18 cellular contexts compared by ENCODE assay signal in the genomic region with DNA sequence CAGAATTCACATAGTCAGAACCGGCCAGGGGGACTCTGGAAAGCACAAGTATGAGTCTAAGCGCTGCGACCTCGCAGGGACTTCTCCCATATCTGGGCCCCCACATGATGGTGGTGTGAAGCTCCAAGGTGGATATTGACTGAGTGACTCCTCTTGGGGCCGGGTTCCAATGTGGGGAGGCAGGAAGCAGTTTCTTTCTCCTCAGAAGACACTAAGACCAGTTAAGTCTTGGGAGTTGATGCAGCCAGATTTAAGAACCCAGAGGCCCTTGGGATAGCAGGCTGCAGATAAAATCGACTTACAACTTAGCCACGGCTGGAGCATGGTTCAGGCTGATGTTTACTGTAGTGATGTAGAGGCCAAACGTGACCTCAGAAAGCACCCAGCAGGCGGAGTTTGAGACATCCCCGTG. TPM values are rescaled to one million over a fixed set of nuclear protein-coding genes. Genes with fewer than 3 reads are reported as not detected.
DNase-seq lines count a peak whose midpoint lies in the region; ATAC-seq, FAIRE-seq and TF ChIP-seq lines count a peak whose summit lies in the region.
"Had no signal": no experiment of that assay in that cellular context is flagged by ENCODE, and none has a peak within 500 bp of the region (broad histone marks: within the 10 kb centered on the region; RNA-seq: fewer than 3 reads in every experiment).

No MANE protein-coding gene starts in this region.

- H3K9me3 Mint-ChIP-seq in activated CD4-positive, alpha-beta T cell treated with anti-CD3 and anti-CD28 coated beads, Interleukin-2, amount 10 ng/mL, durations not matched to agents 7 days and 5 days = no peaks in the 10 kb centered on the region
- H3K9me3 Mint-ChIP-seq in CD14-positive monocyte = peaks cover 0 to 1% (median 0%) of the 10 kb centered on the region in 7 donors
- H3K9me3 Mint-ChIP-seq: activated naive CD8-positive, alpha-beta T cell treated with anti-CD3 and anti-CD28 coated beads for 36 hours; endodermal cell had no signal

- H3K4me3 ChIP-seq in H1 (ENCODE audit: extremely low read depth in 1 of 4, insufficient read depth in 2 of 4, low read depth in 3 of 4, low read length in 4 of 4) = no peak overlapping the region
- H3K4me3 ChIP-seq in prostate gland = no peak overlapping the region
- H3K4me3 ChIP-seq: A549, K562, spleen had no signal

- H3K4me1 Mint-ChIP-seq in activated CD4-positive, alpha-beta T cell treated with anti-CD3 and anti-CD28 coated beads, Interleukin-2, amount 10 ng/mL, durations not matched to agents 7 days and 5 days = peaks cover 73% of the 10 kb centered on the region
- H3K4me1 Mint-ChIP-seq in CD14-positive monocyte = peaks cover 90% of the 10 kb centered on the region

- peaks cover 0 to 3% (median under 1%) of the 10 kb centered on the region in 4 experiments; a peak in 5 of 7 replicates for H3K4me1 ChIP-seq in H1 (replicated peaks in 1 of 4; ENCODE audit: control insufficient read depth in 3 of 4, insufficient read depth in 4 of 4, low read length in 3 of 4)
- peaks cover 6% of the 10 kb centered on the region for H3K4me1 ChIP-seq in prostate gland (replicated peaks)
- H3K4me1 ChIP-seq: A549 had no signal

- H3K4ac ChIP-seq in H1 (replicated peaks; ENCODE audit: insufficient read length, low read depth, low read length) = no peak overlapping the region

- H3K27me3 Mint-ChIP-seq in activated CD4-positive, alpha-beta T cell treated with anti-CD3 and anti-CD28 coated beads, Interleukin-2, amount 10 ng/mL, durations not matched to agents 7 days and 5 days = no peaks in the 10 kb centered on the region
- H3K27me3 Mint-ChIP-seq in CD14-positive monocyte (ENCODE audit: low read depth in 3 of 3) = peaks cover 0 to 2% (median 0%) of the 10 kb centered on the region in 3 donors
- H3K27me3 Mint-ChIP-seq: activated naive CD8-positive, alpha-beta T cell treated with anti-CD3 and anti-CD28 coated beads for 36 hours had no signal

- FAIRE-seq in H1 (lab: Jason Lieb, UNC) = no peak
- FAIRE-seq: A549, colon, H54, K562 had no signal

- H3K9me3 ChIP-seq in H1 (ENCODE audit: insufficient read depth in 2 of 2, low read depth in 1 of 2, low read length in 1 of 2) (no peaks in the 10 kb centered on the region), prostate gland (no peaks in the 10 kb centered on the region)
- H3K9me3 ChIP-seq: A549, spleen had no signal

- no peak overlapping the region for H2BK5ac ChIP-seq in H1 (ENCODE audit: low read depth, low read length)

- no peak overlapping the region for H2BK120ac ChIP-seq in H1 (replicated peaks; ENCODE audit: low read depth, low read length)

- DNase-seq in activated CD4-positive, alpha-beta T cell treated with anti-CD3 and anti-CD28 coated beads, Interleukin-2, amount 10 ng/mL, durations not matched to agents 7 days and 5 days = peak; percentile 5
- no peak for DNase-seq in activated CD4-positive, alpha-beta T cell treated with anti-CD3 and anti-CD28 coated beads, Interleukin-2, amount 50 U/mL, for 1 hour
- DNase-seq in CD14-positive monocyte (ENCODE audit: low spot score) (no peak), H1 (ENCODE audit: low read depth in 1 of 2, low spot score in 2 of 2) (peak in 1 of 2 experiments; percentile 29), prostate gland (ENCODE audit: low spot score) (peak; percentile 3)
- DNase-seq: activated naive CD8-positive, alpha-beta T cell treated with anti-CD3 and anti-CD28 coated beads for 36 hours; NCI-H1694 treated with DMSO at 0.1 percent for 48 hours; retina; T1000 had no signal

- H3K4me3 Mint-ChIP-seq in activated CD4-positive, alpha-beta T cell treated with anti-CD3 and anti-CD28 coated beads, Interleukin-2, amount 10 ng/mL, durations not matched to agents 7 days and 5 days = no peak overlapping the region
- H3K4me3 Mint-ChIP-seq in CD14-positive monocyte = no peak overlapping the region
- H3K4me3 Mint-ChIP-seq: activated naive CD8-positive, alpha-beta T cell treated with anti-CD3 and anti-CD28 coated beads for 36 hours; endodermal cell had no signal

- H3K27me3 ChIP-seq in H1 (replicated peaks in 1 of 4; ENCODE audit: control insufficient read depth in 3 of 4, extremely low read depth in 1 of 4, insufficient read depth in 3 of 4, low read length in 3 of 4) (no peaks in the 10 kb centered on the region), prostate gland (replicated peaks; ENCODE audit: insufficient read depth) (no peaks in the 10 kb centered on the region)
- H3K27me3 ChIP-seq: spleen had no signal

- TF ChIP-seq RAD21 in H1 (IDR thresholded peaks at IDR 0.05 in 1 of 2, conservative IDR thresholded peaks at IDR 0.05 in 1 of 2; ENCODE audit: low read depth in 2 of 2, low read length in 2 of 2) = no peak

- no peak overlapping the region for H3K9ac ChIP-seq in H1 (replicated peaks in 1 of 4; ENCODE audit: extremely low read depth in 1 of 4, low read depth in 3 of 4, low read length in 3 of 4)

- no peak overlapping the region for H2AK5ac ChIP-seq in H1 (ENCODE audit: low read depth, low read length)

- H3K27ac Mint-ChIP-seq in activated CD4-positive, alpha-beta T cell treated with anti-CD3 and anti-CD28 coated beads, Interleukin-2, amount 10 ng/mL, durations not matched to agents 7 days and 5 days = peak overlapping the region; percentile 46
- peak overlapping the region in 6 of 7 donors; percentile 52 to 85 (median 62) for H3K27ac Mint-ChIP-seq in CD14-positive monocyte
- H3K27ac Mint-ChIP-seq: activated naive CD8-positive, alpha-beta T cell treated with anti-CD3 and anti-CD28 coated beads for 36 hours; endodermal cell had no signal

- no peak overlapping the region for H3K4me2 ChIP-seq in H1 (ENCODE audit: insufficient read depth in 1 of 2, low read depth in 2 of 2, low read length in 2 of 2)
- H3K4me2 ChIP-seq: A549 had no signal

- no peaks in the 10 kb centered on the region for H4K20me1 ChIP-seq in H1 (replicated peaks in 1 of 2; ENCODE audit: control insufficient read depth in 1 of 2, insufficient read depth in 2 of 2, low read length in 2 of 2)

- POLR2A ChIA-PET in activated CD4-positive, alpha-beta T cell treated with anti-CD3 and anti-CD28 coated beads, Interleukin-2, amount 10 ng/mL, durations not matched to agents 7 days and 5 days (lab: Charles Lee) = no interaction called here
- POLR2A ChIA-PET in H1 (lab: Charles Lee; ENCODE audit: partially characterized antibody) = interaction anchor here (1.0 kb wide), 1 partner anchor 101 kb away, joined by 3 read pairs; no protein-coding TSS in a partner anchor

- CTCF ChIA-PET in activated CD4-positive, alpha-beta T cell treated with anti-CD3 and anti-CD28 coated beads, Interleukin-2, amount 10 ng/mL, durations not matched to agents 7 days and 5 days (lab: Charles Lee) = interaction anchor here (1.9 to 10.0 kb wide), 2 partner anchors 17 to 56 kb away, joined by 4 to 49 read pairs; no protein-coding TSS in a partner anchor
- CTCF ChIA-PET in H1 (lab: Charles Lee; ENCODE audit: partially characterized antibody) = interaction anchor here (1.2 kb wide), 2 partner anchors 142 to 166 kb away, joined by 3 to 4 read pairs; no protein-coding TSS in a partner anchor

- 0 out of 2 replicates have a peak overlapping the region, but pooled peaks have one; percentile 26 for H2AFZ ChIP-seq in H1 (ENCODE audit: low read length)

- TF ChIP-seq POLR2A in H1 (IDR thresholded peaks at IDR 0.05; ENCODE audit: control extremely low read depth in 1 of 2, low read depth in 2 of 2, low read length in 2 of 2) (no peak), prostate gland (IDR thresholded peaks at IDR 0.05) (no peak)

- no peak for TF ChIP-seq EP300 in H1 (IDR thresholded peaks at IDR 0.05; ENCODE audit: borderline replicate concordance in 1 of 2, low read depth in 2 of 2, low read length in 2 of 2)

- no peak overlapping the region for H4K8ac ChIP-seq in H1 (ENCODE audit: extremely low read depth, insufficient read depth, low read length)

- H2BK20ac ChIP-seq in H1 (ENCODE audit: low read length) = no peak overlapping the region

- H2BK12ac ChIP-seq in H1 (ENCODE audit: low read depth, low read length) = no peak overlapping the region

- peaks cover 11% of the 10 kb centered on the region for H3K36me3 Mint-ChIP-seq in activated CD4-positive, alpha-beta T cell treated with anti-CD3 and anti-CD28 coated beads, Interleukin-2, amount 10 ng/mL, durations not matched to agents 7 days and 5 days (ENCODE audit: low read depth)
- H3K36me3 Mint-ChIP-seq in CD14-positive monocyte = peaks cover 0 to 8% of the 10 kb centered on the region in 2 donors
- H3K36me3 Mint-ChIP-seq: activated naive CD8-positive, alpha-beta T cell treated with anti-CD3 and anti-CD28 coated beads for 36 hours had no signal

- no peak overlapping the region for H3K56ac ChIP-seq in H1 (replicated peaks; ENCODE audit: insufficient read length, low read depth, low read length)

- no peak overlapping the region for H3K27ac ChIP-seq in H1 (ENCODE audit: low read depth, low read length)
- H3K27ac ChIP-seq in prostate gland = no peak overlapping the region
- H3K27ac ChIP-seq: A549 had no signal

- H4K91ac ChIP-seq in H1 (replicated peaks; ENCODE audit: insufficient read length, low read length) = peak overlapping the region; percentile 11

- no peaks in the 10 kb centered on the region for H3K23me2 ChIP-seq in H1 (ENCODE audit: low read depth, low read length)

- no peak overlapping the region for H2BK15ac ChIP-seq in H1 (ENCODE audit: low read length)

- H3K79me1 ChIP-seq in H1 (ENCODE audit: low read depth, low read length) = no peaks in the 10 kb centered on the region

- WGBS in H1 (ENCODE audit: extremely low coverage in 1 of 2, insufficient coverage in 1 of 2, insufficient read length in 1 of 2, insufficient replicate concordance in 2 of 2, low coverage in 1 of 2, low lambda C conversion rate in 2 of 2, missing lambda C conversion rate in 1 of 2), 2 experiments = 91% methylated on average over 10 of the region's 10 CpGs; no CpG with 5 or more reads in 1 of the 2 experiments
- WGBS in prostate gland = 85% methylated on average over 10 of the region's 10 CpGs

- no peak for ATAC-seq in HG02678 (IDR thresholded peaks at IDR 0.05; ENCODE audit: unreplicated experiment)
- no peak for ATAC-seq in GM18511 (IDR thresholded peaks at IDR 0.05; ENCODE audit: unreplicated experiment)
- ATAC-seq in GM19395 (IDR thresholded peaks at IDR 0.05; ENCODE audit: unreplicated experiment) = no peak
- ATAC-seq: A549 had no signal

- no peak overlapping the region for H3K18ac ChIP-seq in H1 (ENCODE audit: extremely low read depth, low read length)

- no peaks in the 10 kb centered on the region for H3K79me2 ChIP-seq in H1 (ENCODE audit: control insufficient read depth in 1 of 2, insufficient read depth in 2 of 2, low read length in 2 of 2)

- TF ChIP-seq CTCF in CD14-positive monocyte (IDR thresholded peaks at IDR 0.05) (no peak), H1 (IDR thresholded peaks at IDR 0.05; ENCODE audit: control extremely low read depth in 1 of 3, insufficient read depth in 1 of 3, low read depth in 1 of 3, low read length in 3 of 3) (no peak), prostate gland (IDR thresholded peaks at IDR 0.05) (no peak)

- H3K23ac ChIP-seq in H1 (ENCODE audit: insufficient read length) = no peak overlapping the region

- H4K5ac ChIP-seq in H1 (ENCODE audit: insufficient read length, low read depth, low read length) = no peak overlapping the region

- no peak overlapping the region for H3K14ac ChIP-seq in H1 (ENCODE audit: insufficient read length)

- intact Hi-C loops in CD14-positive monocyte (cut with micrococcal nuclease) = no loop called here
- intact Hi-C loops in prostate gland (cut with DNase I) = no loop called here

- H3K36me3 ChIP-seq in H1 (ENCODE audit: control insufficient read depth in 2 of 4, insufficient read depth in 4 of 4, low read length in 3 of 4) (no peaks in the 10 kb centered on the region), prostate gland (no peaks in the 10 kb centered on the region)
- H3K36me3 ChIP-seq: spleen had no signal

RNA-seq across cellular contexts. Expression of gene KLF13, which starts 55.4 kb away (rescaled TPM):
- total RNA-seq in activated CD4-positive, alpha-beta T cell treated with anti-CD3 and anti-CD28 coated beads, Interleukin-2, amount 10 ng/mL, durations not matched to agents 7 days and 5 days = 100 to 1,000 TPM; 235 to 264 TPM
- 10 to 100 TPM; 22.5 to 28.0 TPM for polyA plus RNA-seq in CD14-positive monocyte
- total RNA-seq in H1 (2021; fragmentation: NEBNext Ultra II Directional; extraction: Animal tissue kit (Norgen Biotek cat#: 25700)) = 32.4 and 33.4 TPM in 2 replicates
- polyA plus RNA-seq in H1 (2011; rRNA removed) = 15.7 and 18.3 TPM in 2 replicates
- polyA plus RNA-seq in H1 (2011; cell fraction: cytosol; rRNA removed) = 16.2 TPM
- polyA plus RNA-seq in H1 (2011; cell fraction: nucleus; rRNA removed) = 17.3 TPM
- 21.5 to 39.3 TPM (median 24.4 TPM) in 4 replicates for polyA plus RNA-seq in H1 (2012, experiment 1 of 2)
- polyA plus RNA-seq in H1 (2012, experiment 2 of 2) = 13.0 TPM
- polyA plus RNA-seq in H1 (2013, experiment 1 of 2) = 34.5 TPM
- polyA plus RNA-seq in H1 (2013, experiment 2 of 2) = 37.8 TPM
- 15.4 and 21.4 TPM in 2 replicates for polyA minus RNA-seq in H1 (2011; rRNA and poly(A)+ RNA removed)
- 21.7 TPM for polyA minus RNA-seq in H1 (2011; cell fraction: cytosol; rRNA and poly(A)+ RNA removed)
- polyA minus RNA-seq in H1 (2011; cell fraction: nucleus; rRNA and poly(A)+ RNA removed) = 10.9 TPM
- total RNA-seq in prostate gland = 10 to 100 TPM; 16.6 to 56.5 TPM

Comparison
In these comparisons a context has a peak if more than half of its experiments do, and no peak if none do; other contexts are left out.
1. DNase-seq: peak in activated CD4-positive, alpha-beta T cell treated with anti-CD3 and anti-CD28 coated beads, Interleukin-2, amount 10 ng/mL, durations not matched to agents 7 days and 5 days (single experiment) and prostate gland (single experiment); none in activated CD4-positive, alpha-beta T cell treated with anti-CD3 and anti-CD28 coated beads, Interleukin-2, amount 50 U/mL, for 1 hour (single experiment) and CD14-positive monocyte (single experiment).